9 cellular contexts compared by ENCODE assay signal in the genomic region with DNA sequence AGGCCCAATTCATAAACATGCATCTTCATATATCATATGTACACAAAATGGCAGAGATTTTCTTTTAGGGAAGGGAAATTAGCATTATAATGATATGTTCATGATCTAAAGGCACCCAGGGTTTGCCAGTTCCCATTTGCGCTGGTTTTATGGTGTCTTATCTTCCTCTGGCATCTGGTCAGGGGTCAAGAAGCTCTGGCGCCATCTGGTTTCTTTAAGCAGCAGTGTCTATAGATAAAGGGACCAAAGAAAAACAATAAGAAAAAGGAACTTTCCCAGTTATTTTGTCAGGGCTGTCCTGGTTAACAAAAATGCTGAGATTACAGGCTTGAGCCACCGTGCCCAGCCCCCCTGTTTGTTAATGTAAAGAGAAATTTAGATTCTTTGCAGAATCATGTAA.
DNase-seq lines count a peak whose midpoint lies in the region; ATAC-seq and TF ChIP-seq lines count a peak whose summit lies in the region.
"Had no signal": no experiment of that assay in that cellular context is flagged by ENCODE, and none has a peak within 500 bp of the region (broad histone marks: within the 10 kb centered on the region; RNA-seq: fewer than 3 reads in every experiment).

No MANE protein-coding gene starts in this region.

- DNase-seq in fibroblast of gingiva (ENCODE audit: low read depth) (peak; percentile 38), caudate nucleus (lab: John Stamatoyannopoulos, UW) (no peak), NCI-H146 treated with DMSO at 0.1 percent for 48 hours (lab: John Stamatoyannopoulos, UW; ENCODE audit: unreplicated experiment) (no peak)
- no peak for DNase-seq in stimulated activated CD4-positive, alpha-beta T cell treated with anti-CD3 and anti-CD28 coated beads, Interleukin-15, amount 100 ng/mL, for 24 hours
- DNase-seq: left ventricle myocardium inferior had no signal

- no peaks in the 10 kb centered on the region for H3K36me3 ChIP-seq in OCI-LY3 (replicated peaks; ENCODE audit: low read depth, low read length)
- H3K36me3 ChIP-seq: left ventricle myocardium inferior had no signal

- peaks cover 21% of the 10 kb centered on the region for H3K79me2 ChIP-seq in OCI-LY3 (ENCODE audit: low read length)

- H3K27ac ChIP-seq in 22Rv1 = peak overlapping the region; percentile 31; the same call in 1 of the 2 replicates
- no peak overlapping the region for H3K27ac ChIP-seq in OCI-LY3 (ENCODE audit: low read length)
- H3K27ac ChIP-seq in caudate nucleus (ENCODE audit: low read depth, low read length) = no peak overlapping the region
- H3K27ac ChIP-seq: left ventricle myocardium inferior had no signal

- no peak overlapping the region for H3K4me3 ChIP-seq in OCI-LY3 (ENCODE audit: low read length)
- H3K4me3 ChIP-seq: left ventricle myocardium inferior had no signal

- H3K4me1 ChIP-seq in OCI-LY3 (ENCODE audit: low read length) = peaks cover 11% of the 10 kb centered on the region

- no peaks in the 10 kb centered on the region for H3K27me3 ChIP-seq in OCI-LY3 (ENCODE audit: low read depth, low read length)

- no peak for ATAC-seq in HG03439 (IDR thresholded peaks at IDR 0.05; ENCODE audit: unreplicated experiment)

- H3K9ac ChIP-seq in OCI-LY3 (ENCODE audit: low read length) = no peak overlapping the region

- no peak overlapping the region for H3K4me2 ChIP-seq in OCI-LY3 (ENCODE audit: low read length)

- TF ChIP-seq CTCF in 22Rv1 (IDR thresholded peaks at IDR 0.05) (peak; percentile 73), GM12872 (IDR thresholded peaks at IDR 0.05; ENCODE audit: insufficient read depth, low read depth, low read length) (peak; percentile 38), OCI-LY3 (IDR thresholded peaks at IDR 0.05; ENCODE audit: low read depth, low read length) (peak; percentile 62)

- no peaks in the 10 kb centered on the region for H3K9me3 ChIP-seq in OCI-LY3 (ENCODE audit: insufficient read depth, low read length)
- H3K9me3 ChIP-seq: left ventricle myocardium inferior had no signal

- 0 out of 2 replicates have a peak, but pooled peaks cover 5% of the 10 kb centered on the region for H4K20me1 ChIP-seq in OCI-LY3 (ENCODE audit: insufficient read depth, low read length)

- H2AFZ ChIP-seq in OCI-LY3 (ENCODE audit: low read depth, low read length) = peak overlapping the region; percentile 73
